Comparison of ENCODE assay signal across 10 cellular contexts in genomic region chr17:82063424-82064415, GRCh38. TPM values are rescaled to one million over a fixed set of nuclear protein-coding genes. Genes with fewer than 3 reads are reported as not detected.
DNase-seq lines count a peak whose midpoint lies in the region; ATAC-seq and TF ChIP-seq lines count a peak whose summit lies in the region.
"Had no signal": no experiment of that assay in that cellular context is flagged by ENCODE, and none has a peak within 500 bp of the region (broad histone marks: within the 10 kb centered on the region; RNA-seq: fewer than 3 reads in every experiment).

No MANE protein-coding gene starts in this region.

- H3K27me3 ChIP-seq in GM06990 (replicated peaks; ENCODE audit: control insufficient read depth, insufficient read depth, low read length) (no peaks in the 10 kb centered on the region), OCI-LY1 (ENCODE audit: insufficient read depth, low read length) (no peaks in the 10 kb centered on the region), neuronal stem cell (ENCODE audit: control insufficient read depth in 3 of 3, insufficient read depth in 3 of 3, low read depth in 1 of 3, low read length in 3 of 3) (no peaks in the 10 kb centered on the region)
- H3K27me3 ChIP-seq: uterus had no signal

- no CpG with 5 or more reads among the region's 20 CpGs for WGBS in neuronal stem cell (ENCODE audit: extremely low coverage in 2 of 2, insufficient read length in 2 of 2, insufficient replicate concordance in 1 of 2), 2 donors

- no peaks in the 10 kb centered on the region for H4K20me1 ChIP-seq in OCI-LY1 (ENCODE audit: insufficient read depth, low read length)

- H3K79me1 ChIP-seq in neuronal stem cell (ENCODE audit: low read depth, low read length), result peaks cover 10% of the 10 kb centered on the region

- H3K4ac ChIP-seq in neuronal stem cell (ENCODE audit: low read length), result no peak overlapping the region

- no peak overlapping the region for H3K14ac ChIP-seq in neuronal stem cell (ENCODE audit: low read length)

- H3K9me3 Mint-ChIP-seq in endothelial cell (ENCODE audit: unreplicated experiment), result no peaks in the 10 kb centered on the region

- peaks cover 3% of the 10 kb centered on the region for H3K4me1 Mint-ChIP-seq in endothelial cell (ENCODE audit: unreplicated experiment)

- H3K4me3 ChIP-seq in GM06990 (replicated peaks; ENCODE audit: low read depth, low read length) (peak overlapping the region; percentile 93; the same call in 1 of the 2 replicates), OCI-LY1 (ENCODE audit: low read depth, low read length, poor library complexity, severe bottlenecking) (peak overlapping the region; percentile 79), neuronal stem cell (ENCODE audit: low read length in 2 of 2) (peak overlapping the region in 1 of 2 donors; percentile 64)

- no peak overlapping the region for H3K27ac Mint-ChIP-seq in endothelial cell (ENCODE audit: unreplicated experiment)

- no peaks in the 10 kb centered on the region for H3K79me2 ChIP-seq in OCI-LY1 (ENCODE audit: insufficient read depth, low read length)

- peaks cover 25% of the 10 kb centered on the region for H3K4me1 ChIP-seq in OCI-LY1 (ENCODE audit: insufficient read depth, low read length, severe bottlenecking)
- H3K4me1 ChIP-seq in neuronal stem cell (ENCODE audit: control insufficient read depth in 2 of 2, insufficient read depth in 1 of 2, low read depth in 1 of 2, low read length in 2 of 2), result peaks cover 7 to 8% of the 10 kb centered on the region in 2 donors

- H3K36me3 ChIP-seq in GM06990 (ENCODE audit: control insufficient read depth, insufficient read depth, low read length) (peaks cover 29% of the 10 kb centered on the region), OCI-LY1 (ENCODE audit: insufficient read depth, low read length) (peaks cover 52% of the 10 kb centered on the region), neuronal stem cell (replicated peaks in 1 of 2; ENCODE audit: control insufficient read depth in 2 of 2, insufficient read depth in 2 of 2, low read length in 2 of 2) (peaks cover 35 to 53% of the 10 kb centered on the region in 2 donors)
- H3K36me3 ChIP-seq: uterus had no signal

- no peak overlapping the region for H2BK12ac ChIP-seq in neuronal stem cell (ENCODE audit: low read length)

- DNase-seq in GM06990 (ENCODE audit: extremely low read depth, insufficient read length) (peak; percentile 6), endothelial cell (ENCODE audit: low spot score) (no peak), neuronal stem cell (ENCODE audit: low spot score) (no peak), putamen (ENCODE audit: low spot score) (no peak), foreskin melanocyte (no peak)
- DNase-seq: stimulated activated CD4-positive, alpha-beta T cell treated with anti-CD3 and anti-CD28 coated beads, Interleukin-2, amount 100 ng/mL, for 24 hours; uterus had no signal

- no peak overlapping the region for H3K18ac ChIP-seq in neuronal stem cell (ENCODE audit: low read length)

- H3K23ac ChIP-seq in neuronal stem cell (ENCODE audit: low read depth, low read length, poor library complexity), result no peak overlapping the region

- peak overlapping the region; percentile 90 for H3K4me2 ChIP-seq in OCI-LY1 (ENCODE audit: low read length)
- H3K4me2 ChIP-seq in neuronal stem cell (ENCODE audit: insufficient read depth, low read length, poor library complexity, severe bottlenecking), result no peak overlapping the region

- H4K91ac ChIP-seq in neuronal stem cell (ENCODE audit: low read depth, low read length, poor library complexity), result no peak overlapping the region

- TF ChIP-seq CTCF in GM06990 (IDR thresholded peaks at IDR 0.05; ENCODE audit: insufficient read depth, low read length, poor library complexity, severe bottlenecking) (no peak), OCI-LY1 (IDR thresholded peaks at IDR 0.05; ENCODE audit: low read length) (no peak), endothelial cell (IDR thresholded peaks at IDR 0.05; ENCODE audit: unreplicated experiment) (no peak)

- H3K4me3 Mint-ChIP-seq in endothelial cell (ENCODE audit: unreplicated experiment), result peak overlapping the region; percentile 71

- no peaks in the 10 kb centered on the region for H3K36me3 Mint-ChIP-seq in endothelial cell (ENCODE audit: low read depth, unreplicated experiment)

- no peaks in the 10 kb centered on the region for H3K9me3 ChIP-seq in OCI-LY1 (ENCODE audit: low read length)
- no peaks in the 10 kb centered on the region for H3K9me3 ChIP-seq in neuronal stem cell (replicated peaks in 1 of 2; ENCODE audit: control insufficient read depth in 2 of 2, insufficient read depth in 1 of 2, low read depth in 1 of 2, low read length in 2 of 2)
- H3K9me3 ChIP-seq: uterus had no signal

- H3K27me3 Mint-ChIP-seq in endothelial cell (ENCODE audit: unreplicated experiment), result peaks cover 11% of the 10 kb centered on the region

- H2AK5ac ChIP-seq in neuronal stem cell (ENCODE audit: low read depth, low read length), result no peak overlapping the region

- H2AFZ ChIP-seq in OCI-LY1 (ENCODE audit: low read length) (no peak overlapping the region), neuronal stem cell (ENCODE audit: low read length) (no peak overlapping the region)

- H3K9ac ChIP-seq in OCI-LY1 (ENCODE audit: low read length) (peak overlapping the region; percentile 76; the same call in 1 of the 2 replicates), neuronal stem cell (ENCODE audit: low read depth, low read length, poor library complexity) (no peak overlapping the region)

- H2BK120ac ChIP-seq in neuronal stem cell (ENCODE audit: low read depth, low read length), result no peak overlapping the region

- ATAC-seq in GM21528 (IDR thresholded peaks at IDR 0.05; ENCODE audit: low FRiP score, unreplicated experiment) (no peak), GM21529 (IDR thresholded peaks at IDR 0.05; ENCODE audit: unreplicated experiment) (no peak)

- H3K9me2 ChIP-seq in OCI-LY1 (ENCODE audit: low read depth, low read length), result no peaks in the 10 kb centered on the region

- no peak overlapping the region for H2BK15ac ChIP-seq in neuronal stem cell (ENCODE audit: low read length)

- H3K27ac ChIP-seq in OCI-LY1 (ENCODE audit: low read depth, low read length, poor library complexity, severe bottlenecking), result no peak overlapping the region
- H3K27ac ChIP-seq in neuronal stem cell (replicated peaks; ENCODE audit: low read length), result no peak overlapping the region

- no peaks in the 10 kb centered on the region for H3F3A ChIP-seq in OCI-LY1 (ENCODE audit: insufficient read depth, low read length)

- peak overlapping the region; percentile 17 for H4K8ac ChIP-seq in neuronal stem cell (ENCODE audit: low read depth, low read length)

- no peak overlapping the region for H2BK5ac ChIP-seq in neuronal stem cell (ENCODE audit: low read length)

RNA-seq across cellular contexts. Expression of gene DUS1L, which starts 1.9 kb away (rescaled TPM):
- 74.1 TPM for total RNA-seq in endothelial cell (ENCODE audit: unreplicated experiment)
- polyA plus RNA-seq in neuronal stem cell (2013, experiment 1 of 2), result 33.5 TPM
- 31.8 TPM for polyA plus RNA-seq in neuronal stem cell (2013, experiment 2 of 2)

RNA-seq across cellular contexts. Expression of gene GPS1, which starts 12.0 kb away (rescaled TPM):
- 80.0 TPM for total RNA-seq in endothelial cell (ENCODE audit: unreplicated experiment)
- polyA plus RNA-seq in neuronal stem cell (2013, experiment 1 of 2), result 67.9 TPM
- 66.6 TPM for polyA plus RNA-seq in neuronal stem cell (2013, experiment 2 of 2)

RNA-seq across cellular contexts. Expression of gene RFNG, which starts 12.1 kb away (rescaled TPM):
- 19.7 TPM for total RNA-seq in endothelial cell (ENCODE audit: unreplicated experiment)
- polyA plus RNA-seq in neuronal stem cell (2013, experiment 1 of 2), result 25.7 TPM
- polyA plus RNA-seq in neuronal stem cell (2013, experiment 2 of 2), result 26.2 TPM

RNA-seq across cellular contexts. Expression of gene DCXR, which starts 26.2 kb away (rescaled TPM):
- 30.8 TPM for total RNA-seq in endothelial cell (ENCODE audit: unreplicated experiment)
- polyA plus RNA-seq in neuronal stem cell (2013, experiment 1 of 2), result 72.9 TPM
- 72.2 TPM for polyA plus RNA-seq in neuronal stem cell (2013, experiment 2 of 2)

RNA-seq across cellular contexts. Expression of gene RAC3, which starts 32.2 kb away (rescaled TPM):
- 24.0 TPM for total RNA-seq in endothelial cell (ENCODE audit: unreplicated experiment)
- polyA plus RNA-seq in neuronal stem cell (2013, experiment 1 of 2), result 61.3 TPM
- 55.7 TPM for polyA plus RNA-seq in neuronal stem cell (2013, experiment 2 of 2)
